ENCODE assay signal across 1 cellular context in genomic region chr6:20331042-20331441, GRCh38.
TF ChIP-seq lines count a peak whose summit lies in the region.

No MANE protein-coding gene starts in this region.

TF ChIP-seq in K562, 482 proteins besides CTCF, POLR2A, EP300 and RAD21 (continued from another document):
- TF ChIP-seq IRF1 (CRISPR knock-in tag; IDR thresholded peaks at IDR 0.05; ENCODE audit: borderline replicate concordance) = no peak
- no peak for TF ChIP-seq NFRKB (IDR thresholded peaks at IDR 0.05; ENCODE audit: low read depth)
- TF ChIP-seq RERE (CRISPR knock-in tag; IDR thresholded peaks at IDR 0.05; ENCODE audit: borderline replicate concordance) = no peak
- no peak for TF ChIP-seq ZNF282 (CRISPR knock-in tag; IDR thresholded peaks at IDR 0.05)
- no peak for TF ChIP-seq MXI1 (IDR thresholded peaks at IDR 0.05; ENCODE audit: low read depth, low read length)
- no peak for TF ChIP-seq RUNX1 (IDR thresholded peaks at IDR 0.05; ENCODE audit: low read depth)
TF ChIP-seq in K562: peak in this region for 2.
